In the genomic region with DNA sequence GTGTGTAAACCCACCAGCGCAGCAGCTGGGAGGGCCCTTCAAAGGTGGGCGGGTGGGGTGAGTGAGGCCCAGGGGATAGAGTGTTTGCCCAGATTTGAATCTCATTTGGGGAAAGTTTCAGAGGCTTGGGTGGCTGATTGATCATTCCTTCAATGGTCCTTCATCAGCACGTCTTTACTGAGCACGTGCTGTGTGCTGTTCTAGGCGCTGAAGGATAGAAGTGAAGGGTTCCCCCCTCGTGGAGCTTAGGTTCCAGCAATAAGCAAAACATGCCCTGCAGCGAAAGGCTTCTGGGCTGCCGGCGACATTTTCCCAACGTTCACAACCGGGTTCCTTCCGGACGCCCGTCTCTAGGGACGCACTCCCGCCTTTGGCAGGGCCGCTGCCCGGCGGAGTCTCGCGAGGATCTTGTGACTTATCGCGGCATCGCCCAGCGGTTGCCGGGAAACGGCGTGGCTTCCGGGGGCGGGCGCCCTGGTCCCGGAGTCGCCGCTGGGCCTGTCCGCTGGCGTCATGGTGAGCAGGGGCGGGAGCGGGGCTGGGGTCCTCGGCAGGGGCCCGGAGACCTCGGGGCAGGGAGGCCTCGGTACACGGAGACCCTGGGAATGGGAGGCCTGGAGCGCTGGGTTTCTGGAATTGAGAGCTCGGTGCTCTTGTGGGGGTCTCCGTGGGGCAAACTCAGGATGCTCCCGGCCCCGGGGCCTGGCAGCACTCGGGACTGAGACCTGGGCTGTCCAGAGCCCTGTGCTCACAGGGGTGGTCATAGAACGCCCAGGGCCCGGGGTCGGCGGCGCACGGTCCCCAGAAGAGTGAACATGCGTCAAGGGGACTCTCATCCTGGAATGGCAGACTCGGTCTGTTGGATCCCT, we compare ENCODE assay signal across 7 cellular contexts. TPM values are rescaled to one million over a fixed set of nuclear protein-coding genes. Genes with fewer than 3 reads are reported as not detected.
DNase-seq lines count a peak whose midpoint lies in the region; ATAC-seq and TF ChIP-seq lines count a peak whose summit lies in the region.

No MANE protein-coding gene starts in this region.

- DNase-seq in NCI-H526 treated with DMSO at 0.1 percent for 48 hours (lab: John Stamatoyannopoulos, UW) = peak; percentile 75
- DNase-seq in activated CD4-positive, alpha-beta memory T cell treated with anti-CD3 and anti-CD28 coated beads, Interleukin-2, amount 10 ng/mL, durations not matched to agents 7 days and 5 days = peak; percentile 84
- peak; percentile 63 for DNase-seq in effector CD4-positive, alpha-beta T cell
- peak; percentile 49 to 65 for DNase-seq in memory B cell (ENCODE audit: low spot score in 2 of 2)
- peak; percentile 53 for DNase-seq in stimulated activated CD8-positive, alpha-beta memory T cell treated with anti-CD3 and anti-CD28 coated beads, Interleukin-12 subunit alpha, Interleukin-12 subunit beta, amount 100 ng/mL, for 1 hour (ENCODE audit: low read depth)

- TF ChIP-seq POLR2A in GM18505 (IDR thresholded peaks at IDR 0.05; ENCODE audit: borderline replicate concordance, extremely low read depth, insufficient read depth, insufficient read length) = peak; percentile 58

- peaks cover 3% of the 10 kb centered on the region for H3K36me3 Mint-ChIP-seq in activated CD4-positive, alpha-beta memory T cell treated with anti-CD3 and anti-CD28 coated beads, Interleukin-2, amount 10 ng/mL, durations not matched to agents 7 days and 5 days (ENCODE audit: low read depth)
- H3K36me3 Mint-ChIP-seq in memory B cell = no peaks in the 10 kb centered on the region

- ATAC-seq in GM18505 (IDR thresholded peaks at IDR 0.05; ENCODE audit: unreplicated experiment) = peak; percentile 58
- peak; percentile 75 for ATAC-seq in HG03354 (IDR thresholded peaks at IDR 0.05; ENCODE audit: poor library complexity, severe bottlenecking, unreplicated experiment)
- ATAC-seq in memory B cell (ENCODE audit: low read depth) = peak; percentile 72

- peaks cover 2% of the 10 kb centered on the region for H3K9me3 Mint-ChIP-seq in activated CD4-positive, alpha-beta memory T cell treated with anti-CD3 and anti-CD28 coated beads, Interleukin-2, amount 10 ng/mL, durations not matched to agents 7 days and 5 days
- no peaks in the 10 kb centered on the region for H3K9me3 Mint-ChIP-seq in memory B cell

- POLR2A ChIA-PET in activated CD4-positive, alpha-beta memory T cell treated with anti-CD3 and anti-CD28 coated beads, Interleukin-2, amount 10 ng/mL, durations not matched to agents 7 days and 5 days (lab: Charles Lee) = interaction anchor here (1.4 to 1.6 kb wide), 2 partner anchors 9 to 14 kb away, joined by 3 to 4 read pairs; no protein-coding TSS in a partner anchor

- H3K4me1 Mint-ChIP-seq in activated CD4-positive, alpha-beta memory T cell treated with anti-CD3 and anti-CD28 coated beads, Interleukin-2, amount 10 ng/mL, durations not matched to agents 7 days and 5 days = peaks cover 22% of the 10 kb centered on the region
- peaks cover 11% of the 10 kb centered on the region for H3K4me1 Mint-ChIP-seq in memory B cell

- CTCF ChIA-PET in activated CD4-positive, alpha-beta memory T cell treated with anti-CD3 and anti-CD28 coated beads, Interleukin-2, amount 10 ng/mL, durations not matched to agents 7 days and 5 days (lab: Charles Lee) = interaction anchor here (1.2 kb wide), 1 partner anchor 50 kb away, joined by 3 read pairs; no protein-coding TSS in a partner anchor

- H3K27me3 Mint-ChIP-seq in activated CD4-positive, alpha-beta memory T cell treated with anti-CD3 and anti-CD28 coated beads, Interleukin-2, amount 10 ng/mL, durations not matched to agents 7 days and 5 days = peaks cover 19% of the 10 kb centered on the region
- peaks cover 2% of the 10 kb centered on the region for H3K27me3 Mint-ChIP-seq in memory B cell

- H3K27ac Mint-ChIP-seq in activated CD4-positive, alpha-beta memory T cell treated with anti-CD3 and anti-CD28 coated beads, Interleukin-2, amount 10 ng/mL, durations not matched to agents 7 days and 5 days = no peak overlapping the region
- no peak overlapping the region for H3K27ac Mint-ChIP-seq in memory B cell

- H3K4me3 Mint-ChIP-seq in activated CD4-positive, alpha-beta memory T cell treated with anti-CD3 and anti-CD28 coated beads, Interleukin-2, amount 10 ng/mL, durations not matched to agents 7 days and 5 days = peak overlapping the region; percentile 65
- H3K4me3 Mint-ChIP-seq in memory B cell = peak overlapping the region; percentile 75

RNA-seq across cellular contexts. Expression of gene DBNDD1, which starts 3.2 kb away (rescaled TPM):
- total RNA-seq in activated CD4-positive, alpha-beta memory T cell treated with anti-CD3 and anti-CD28 coated beads, Interleukin-2, amount 10 ng/mL, durations not matched to agents 7 days and 5 days = not detected

RNA-seq across cellular contexts. Expression of gene PRDM7, which starts 54.7 kb away (rescaled TPM):
- not detected for total RNA-seq in activated CD4-positive, alpha-beta memory T cell treated with anti-CD3 and anti-CD28 coated beads, Interleukin-2, amount 10 ng/mL, durations not matched to agents 7 days and 5 days

Comparison
In these comparisons a context has a peak if more than half of its experiments do, and no peak if none do; other contexts are left out.
1. Peak in every context shown above with its lines: DNase-seq and ATAC-seq.